In the genomic region with DNA sequence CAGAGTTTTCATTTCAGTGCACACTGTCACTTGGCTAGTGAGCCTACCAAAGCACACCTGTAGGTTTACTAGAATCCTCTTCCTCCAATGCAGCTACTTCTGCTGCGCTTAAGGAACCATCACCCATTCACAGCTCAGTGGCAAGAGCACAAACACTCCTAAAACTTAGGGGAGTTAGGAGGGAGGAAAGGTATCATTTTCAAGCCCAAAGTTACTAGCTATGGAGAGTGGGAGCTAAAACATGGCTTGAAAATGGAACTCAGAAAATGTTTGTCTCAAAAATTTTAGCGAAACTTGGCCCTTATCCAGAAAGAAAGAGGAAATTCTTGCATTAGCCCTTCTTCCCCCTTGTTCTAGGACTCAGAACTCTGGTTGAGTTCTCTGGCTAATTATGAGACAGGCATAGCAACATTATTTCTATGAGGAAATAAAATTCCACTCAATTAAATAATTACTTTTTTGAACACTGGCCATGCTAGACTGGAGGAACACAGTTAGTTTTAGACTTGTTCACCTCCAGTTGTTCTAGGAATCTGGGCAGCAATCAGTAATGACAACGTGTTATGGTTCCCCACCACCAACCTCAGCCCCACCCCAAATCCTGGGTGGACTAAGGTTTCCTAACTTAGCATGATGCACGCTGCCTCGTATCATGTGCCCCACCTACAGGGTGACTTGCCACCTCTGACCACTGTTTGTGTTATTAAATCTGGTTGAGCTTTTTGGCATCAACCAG, we compare ENCODE assay signal across 8 cellular contexts. TPM values are rescaled to one million over a fixed set of nuclear protein-coding genes. Genes with fewer than 3 reads are reported as not detected.
DNase-seq lines count a peak whose midpoint lies in the region; ATAC-seq and TF ChIP-seq lines count a peak whose summit lies in the region.

No MANE protein-coding gene starts in this region.

- H3K4me3 ChIP-seq in Loucy (ENCODE audit: low read length, poor library complexity, severe bottlenecking) (peak overlapping the region; percentile 51), ovary (no peak overlapping the region)

- peak overlapping the region; percentile 81 for H3K27ac Mint-ChIP-seq in dendritic cell treated with granulocyte-macrophage colony-stimulating factor and Interleukin-4, amounts not matched to agents 40 ng/mL and 50 ng/mL, for 4 days

- no peaks in the 10 kb centered on the region for H3K9me2 ChIP-seq in Loucy (replicated peaks; ENCODE audit: low read depth, low read length)

- peak; percentile 41 for ATAC-seq in GM18502 (IDR thresholded peaks at IDR 0.05; ENCODE audit: poor library complexity, unreplicated experiment)
- no peak for ATAC-seq in HG03571 (IDR thresholded peaks at IDR 0.05; ENCODE audit: unreplicated experiment)
- no peak for ATAC-seq in HG02973 (IDR thresholded peaks at IDR 0.05; ENCODE audit: unreplicated experiment)

- WGBS in ovary, 3 donors, result 34 to 41% (median 40%) methylated on average over 5 of the region's 5 CpGs

- TF ChIP-seq CTCF in Loucy (conservative IDR thresholded peaks at IDR 0.05; ENCODE audit: low read length) (no peak), ovary (IDR thresholded peaks at IDR 0.05) (no peak)

- H3K9me3 ChIP-seq in Loucy (ENCODE audit: insufficient read depth, low read depth, low read length) (no peaks in the 10 kb centered on the region), ovary (no peaks in the 10 kb centered on the region)

- H3K27me3 ChIP-seq in Loucy (ENCODE audit: insufficient read depth, low read length, poor library complexity, severe bottlenecking) (no peaks in the 10 kb centered on the region), ovary (no peaks in the 10 kb centered on the region)

- DNase-seq in ovary (no peak), NCI-H2107 treated with DMSO at 0.1 percent for 48 hours (lab: John Stamatoyannopoulos, UW; ENCODE audit: unreplicated experiment) (no peak), C1 segment of cervical spinal cord (lab: John Stamatoyannopoulos, UW) (no peak)

- peak overlapping the region; percentile 70 for H3K4me2 ChIP-seq in Loucy (ENCODE audit: low read depth, low read length, poor library complexity, severe bottlenecking)

- peak overlapping the region; percentile 49 for H3K9ac ChIP-seq in Loucy (ENCODE audit: low read depth, low read length, poor library complexity, severe bottlenecking)

- TF ChIP-seq EP300 in ovary (IDR thresholded peaks at IDR 0.05), result no peak

- H3K4me1 ChIP-seq in Loucy (ENCODE audit: insufficient read depth, low read length, poor library complexity, severe bottlenecking), result peaks cover 86% of the 10 kb centered on the region
- H3K4me1 ChIP-seq in ovary (ENCODE audit: insufficient read depth), result peaks cover 31% of the 10 kb centered on the region

- no peaks in the 10 kb centered on the region for H3K27me3 Mint-ChIP-seq in dendritic cell treated with granulocyte-macrophage colony-stimulating factor and Interleukin-4, amounts not matched to agents 40 ng/mL and 50 ng/mL, for 4 days

- peak overlapping the region; percentile 39 for H3K4me3 Mint-ChIP-seq in dendritic cell treated with granulocyte-macrophage colony-stimulating factor and Interleukin-4, amounts not matched to agents 40 ng/mL and 50 ng/mL, for 4 days

- H4K20me1 ChIP-seq in Loucy (ENCODE audit: insufficient read depth, low read length, poor library complexity, severe bottlenecking), result peaks cover 10% of the 10 kb centered on the region

- H3K36me3 Mint-ChIP-seq in dendritic cell treated with granulocyte-macrophage colony-stimulating factor and Interleukin-4, amounts not matched to agents 40 ng/mL and 50 ng/mL, for 4 days (ENCODE audit: low read depth), result no peaks in the 10 kb centered on the region

- H2AFZ ChIP-seq in Loucy (ENCODE audit: low read length), result no peak overlapping the region

- H3K27ac ChIP-seq in ovary, result peak overlapping the region; percentile 50 to 74

- no peak for TF ChIP-seq POLR2A in ovary (IDR thresholded peaks at IDR 0.05)

- H3K79me2 ChIP-seq in Loucy (ENCODE audit: insufficient read depth, low read length), result peaks cover 99% of the 10 kb centered on the region

- H3K4me1 Mint-ChIP-seq in dendritic cell treated with granulocyte-macrophage colony-stimulating factor and Interleukin-4, amounts not matched to agents 40 ng/mL and 50 ng/mL, for 4 days (ENCODE audit: low read depth), result peaks cover 69% of the 10 kb centered on the region

- no peaks in the 10 kb centered on the region for H3F3A ChIP-seq in Loucy (ENCODE audit: low read depth)

- H3K9me3 Mint-ChIP-seq in dendritic cell treated with granulocyte-macrophage colony-stimulating factor and Interleukin-4, amounts not matched to agents 40 ng/mL and 50 ng/mL, for 4 days, result no peaks in the 10 kb centered on the region

- no peaks in the 10 kb centered on the region for H3K36me3 ChIP-seq in Loucy (ENCODE audit: insufficient read depth, low read length)
- H3K36me3 ChIP-seq in ovary, result no peaks in the 10 kb centered on the region

- intact Hi-C loops in dendritic cell treated with granulocyte-macrophage colony-stimulating factor and Interleukin-4, amounts not matched to agents 40 ng/mL and 50 ng/mL, for 4 days (cut with micrococcal nuclease), result loop anchor here (1.0 to 10.0 kb wide), 3 partner anchors 8 to 265 kb away; a partner anchor contains a TSS
- intact Hi-C loops in ovary (cut with DNase I), result loop anchor here in 1 of 4 donors (10.0 kb wide), 1 partner anchor 45 kb away; no protein-coding TSS in a partner anchor

RNA-seq across cellular contexts. Expression of a gene that starts 32.9 kb away (rescaled TPM):
- total RNA-seq in ovary, result 10 to 100 TPM; 21.3 to 30.4 (median 26.4) TPM
- polyA plus RNA-seq in ovary, result 10 to 100 TPM; 13.4 to 44.7 TPM
